Comparison of ENCODE assay signal across 18 cellular contexts in genomic region chr3:126965526-126966080, GRCh38.
"Had no signal": no experiment of that assay in that cellular context is flagged by ENCODE, and none has a peak within 500 bp of the region (broad histone marks: within the 10 kb centered on the region; RNA-seq: fewer than 3 reads in every experiment).

No MANE protein-coding gene starts in this region.

- ATAC-seq: gastroesophageal sphincter; natural killer cell treated with Interleukin-12 subunit alpha and Interleukin-12 subunit beta and Interleukin-15 and Interleukin-18, amount 100 ng/mL, for 72 hours; psoas muscle; sciatic nerve had no signal

- DNase-seq: dermis blood vessel endothelial cell; esophagus squamous epithelium; foreskin fibroblast; mesenchymal stem cell; midbrain; occipital lobe; retina; stimulated activated CD4-positive, alpha-beta T cell treated with anti-CD3 and anti-CD28 coated beads, Interleukin-2, amount 100 ng/mL, for 48 hours; stimulated activated naive CD4-positive, alpha-beta T cell treated with Interleukin-2 at 50 U/mL for 16 hours; thyroid gland had no signal

- H3K27ac ChIP-seq: esophagus squamous epithelium, gastroesophageal sphincter, neural progenitor cell, parathyroid adenoma, psoas muscle, skin epidermis, thyroid gland had no signal

- H3K27me3 ChIP-seq: gastroesophageal sphincter, neural progenitor cell, thyroid gland had no signal

- H3K9me3 ChIP-seq: esophagus squamous epithelium, gastroesophageal sphincter, psoas muscle, thyroid gland had no signal

- H3K36me3 ChIP-seq: esophagus squamous epithelium, gastroesophageal sphincter, neural progenitor cell, thyroid gland had no signal

- H3K4me3 ChIP-seq: esophagus squamous epithelium, gastroesophageal sphincter, lung, neural progenitor cell, psoas muscle, skin epidermis, thyroid gland had no signal
